ENCODE assay signal across 12 cellular contexts in the genomic region with DNA sequence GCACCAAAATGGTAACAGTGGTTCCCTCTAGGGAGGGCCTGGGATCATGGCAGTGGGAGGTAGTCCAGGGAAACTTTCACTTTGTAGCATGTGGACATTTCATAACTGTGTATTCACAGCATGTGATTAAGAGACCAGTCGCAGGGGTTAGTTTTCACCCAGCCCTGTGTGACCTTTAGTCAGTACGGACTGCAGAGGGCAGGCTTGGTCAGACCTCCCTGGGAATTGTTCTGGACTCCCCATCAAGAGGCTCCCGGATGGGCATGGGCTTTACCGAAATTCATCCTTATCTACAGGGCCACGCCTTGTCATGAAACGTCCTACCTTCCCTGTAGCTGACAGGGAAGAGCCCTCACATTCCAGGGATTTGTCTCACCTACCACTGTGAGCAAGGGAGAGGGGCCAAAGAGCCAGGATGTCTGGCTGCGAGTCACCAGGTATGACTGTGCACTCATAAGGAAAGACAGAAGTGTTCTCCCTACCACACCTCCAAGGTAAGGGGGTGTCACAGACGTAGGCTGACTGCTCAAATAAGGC. TPM values are rescaled to one million over a fixed set of nuclear protein-coding genes. Genes with fewer than 3 reads are reported as not detected.
DNase-seq lines count a peak whose midpoint lies in the region; ATAC-seq and TF ChIP-seq lines count a peak whose summit lies in the region.
"Had no signal": no experiment of that assay in that cellular context is flagged by ENCODE, and none has a peak within 500 bp of the region (broad histone marks: within the 10 kb centered on the region; RNA-seq: fewer than 3 reads in every experiment).

No MANE protein-coding gene starts in this region.

- WGBS in lung, 2 donors, result 68 to 85% methylated on average over 8 of the region's 8 CpGs

- H3K36me3 ChIP-seq in lung (ENCODE audit: control insufficient read depth in 2 of 2, insufficient read depth in 2 of 2, low read length in 2 of 2), result peaks cover 11 to 55% of the 10 kb centered on the region in 2 donors
- H3K36me3 ChIP-seq: HAP-1 had no signal

- H3K4me3 ChIP-seq in fibroblast of mammary gland (ENCODE audit: control insufficient read depth, low read depth, low read length) (no peak overlapping the region), lung (no peak overlapping the region)
- H3K4me3 ChIP-seq: HAP-1 had no signal

- H3K9me3 Mint-ChIP-seq in activated naive CD4-positive, alpha-beta T cell treated with anti-CD3 and anti-CD28 coated beads, Interleukin-2, amount 50 U/mL, for 72 hours, result no peaks in the 10 kb centered on the region
- H3K9me3 Mint-ChIP-seq: activated B cell treated with CpG ODN at 0.5 μM for 24 hours had no signal

- H3K36me3 Mint-ChIP-seq in activated naive CD4-positive, alpha-beta T cell treated with anti-CD3 and anti-CD28 coated beads, Interleukin-2, amount 50 U/mL, for 72 hours, result peaks cover 36 to 41% of the 10 kb centered on the region in 2 donors

- H3K27ac ChIP-seq in lung (ENCODE audit: low read depth in 1 of 2, low read length in 1 of 2), result peak overlapping the region; percentile 42 to 85

- no peaks in the 10 kb centered on the region for H3K27me3 ChIP-seq in lung (ENCODE audit: control insufficient read depth, insufficient read depth)

- no peak for DNase-seq in activated naive CD4-positive, alpha-beta T cell treated with anti-CD3 and anti-CD28 coated beads, Interleukin-2, amount 50 U/mL, for 72 hours (ENCODE audit: low spot score in 2 of 2)
- DNase-seq in activated naive CD4-positive, alpha-beta T cell treated with anti-CD3 and anti-CD28 coated beads, Interleukin-2, amount 50 U/mL, for 16 hours, result no peak
- DNase-seq in fibroblast of mammary gland (ENCODE audit: low read depth) (peak; percentile 49), lung (ENCODE audit: low spot score) (no peak), NCI-H1105 treated with DMSO at 0.1 percent for 48 hours (lab: John Stamatoyannopoulos, UW) (no peak), D341Med (ENCODE audit: low spot score) (no peak)
- no peak for DNase-seq in stimulated activated CD4-positive, alpha-beta T cell treated with anti-CD3 and anti-CD28 coated beads, Interleukin-15, amount 100 ng/mL, for 24 hours
- DNase-seq: activated B cell treated with CpG ODN at 0.5 μM for 24 hours, NCI-H1417 treated with DMSO at 0.1 percent for 48 hours, posterior cingulate gyrus had no signal

- TF ChIP-seq CTCF in fibroblast of mammary gland (conservative IDR thresholded peaks at IDR 0.05; ENCODE audit: control insufficient read depth, insufficient read depth, low read depth, low read length) (no peak), lung (IDR thresholded peaks at IDR 0.05; ENCODE audit: control extremely low read depth, extremely low read depth) (no peak)

- ATAC-seq in activated naive CD4-positive, alpha-beta T cell treated with anti-CD3 and anti-CD28 coated beads, Interleukin-2, amount 50 U/mL, for 72 hours, result peak; percentile 22 to 32
- peak; percentile 10 for ATAC-seq in lung (ENCODE audit: insufficient read depth, low FRiP score)
- no peak for ATAC-seq in HG03571 (IDR thresholded peaks at IDR 0.05; ENCODE audit: unreplicated experiment)

- no peaks in the 10 kb centered on the region for H3K9me3 ChIP-seq in lung (ENCODE audit: control insufficient read depth in 2 of 2, insufficient read depth in 1 of 2, low read length in 1 of 2)
- H3K9me3 ChIP-seq: HAP-1 had no signal

- peaks cover 0 to 19% of the 10 kb centered on the region in 2 donors for H3K4me1 ChIP-seq in lung (ENCODE audit: control insufficient read depth in 2 of 2, insufficient read depth in 2 of 2, low read length in 2 of 2)

- no peak overlapping the region for H3K27ac Mint-ChIP-seq in activated naive CD4-positive, alpha-beta T cell treated with anti-CD3 and anti-CD28 coated beads, Interleukin-2, amount 50 U/mL, for 72 hours
- H3K27ac Mint-ChIP-seq: activated B cell treated with CpG ODN at 0.5 μM for 24 hours had no signal

RNA-seq across cellular contexts. Expression of a gene that starts 19.9 kb away (rescaled TPM):
- total RNA-seq in activated naive CD4-positive, alpha-beta T cell treated with anti-CD3 and anti-CD28 coated beads, Interleukin-2, amount 50 U/mL, for 72 hours, result under 1 TPM in 1 of 2 donors, not detected in 1; 0.23 TPM
- total RNA-seq in lung, result 100 to 1,000 TPM in 1 of 2 donors, 10 to 100 TPM in 1; 99.0 to 586 TPM
- 1,000 to 10,000 TPM; 1,067 to 1,457 TPM for polyA plus RNA-seq in lung

RNA-seq across cellular contexts. Expression of a gene that starts 40.6 kb away (rescaled TPM):
- 100 to 1,000 TPM; 221 to 276 TPM for total RNA-seq in activated naive CD4-positive, alpha-beta T cell treated with anti-CD3 and anti-CD28 coated beads, Interleukin-2, amount 50 U/mL, for 72 hours
- total RNA-seq in lung, result 100 to 1,000 TPM; 116 to 142 TPM
- 100 to 1,000 TPM in 1 of 2 donors, 10 to 100 TPM in 1; 81.5 to 308 TPM for polyA plus RNA-seq in lung

Comparison
In these comparisons a context has a peak if more than half of its experiments do, and no peak if none do; other contexts are left out.
1. RNA of a gene that starts 19.9 kb away (total RNA-seq): 99.0 to 586 TPM in lung; 0.23 TPM in activated naive CD4-positive, alpha-beta T cell treated with anti-CD3 and anti-CD28 coated beads, Interleukin-2, amount 50 U/mL, for 72 hours; every median in the first group is over 10 times any median in the second.